In genomic region chr5:14743601-14744295, GRCh38 we compare ENCODE assay signal across 12 cellular contexts.
A peak's percentile ranks its signal among the peaks of the same experiment; 100 is the strongest.
DNase-seq lines count a peak whose midpoint lies in the region; ATAC-seq, FAIRE-seq and TF ChIP-seq lines count a peak whose summit lies in the region.
"Had no signal": no experiment of that assay in that cellular context is flagged by ENCODE, and none has a peak within 500 bp of the region (broad histone marks: within the 10 kb centered on the region; RNA-seq: fewer than 3 reads in every experiment).

No MANE protein-coding gene starts in this region.

- ATAC-seq in GM18519 (IDR thresholded peaks at IDR 0.05; ENCODE audit: low FRiP score, unreplicated experiment) (peak; percentile 21), HG03469 (IDR thresholded peaks at IDR 0.05; ENCODE audit: unreplicated experiment) (no peak)

- H3K27ac ChIP-seq in AG04450 (ENCODE audit: low read depth, low read length) (no peak overlapping the region), RWPE1 (peak overlapping the region; percentile 52)
- H3K27ac ChIP-seq: PC-9 had no signal

- no peak for FAIRE-seq in HTR-8/SVneo (lab: Jason Lieb, UNC)

- H3K27me3 ChIP-seq in AG04450 (ENCODE audit: control insufficient read depth, insufficient read depth, low read length): no peaks in the 10 kb centered on the region
- H3K27me3 ChIP-seq: dorsolateral prefrontal cortex had no signal

- H3K4me3 ChIP-seq in AG04450 (ENCODE audit: low read depth, low read length): no peak overlapping the region
- H3K4me3 ChIP-seq in foreskin fibroblast (ENCODE audit: low read depth in 1 of 2, low read length in 2 of 2): no peak overlapping the region
- H3K4me3 ChIP-seq: dorsolateral prefrontal cortex, PC-9 had no signal

- TF ChIP-seq CTCF in AG04450 (IDR thresholded peaks at IDR 0.05; ENCODE audit: low read depth, low read length): no peak
- no peak for TF ChIP-seq CTCF in RWPE1 (conservative IDR thresholded peaks at IDR 0.05; ENCODE audit: low read depth)
- TF ChIP-seq CTCF in foreskin fibroblast (IDR thresholded peaks at IDR 0.05; ENCODE audit: low read depth, low read length): no peak

- CTCF ChIA-PET in AG04450 (lab: Charles Lee) (interaction anchor here (2.0 kb wide), 1 partner anchor 16 kb away, joined by 14 read pairs; no protein-coding TSS in a partner anchor), RWPE1 (lab: Yijun Ruan, JAX) (interaction anchor here (0.7 kb wide), 1 partner anchor 129 kb away, joined by 3 read pairs; no protein-coding TSS in a partner anchor)

- H3K9me3 ChIP-seq in AG04450 (ENCODE audit: control insufficient read depth, insufficient read depth, low read length): no peaks in the 10 kb centered on the region

- DNase-seq in AG04450 (ENCODE audit: low read depth, low spot score) (peak; percentile 32), RWPE1 (ENCODE audit: low spot score) (no peak), foreskin fibroblast (peak; percentile 53 to 77), HTR-8/SVneo (ENCODE audit: insufficient read length, low spot score) (no peak), DMS79 treated with DMSO at 0.1 percent for 48 hours (lab: John Stamatoyannopoulos, UW) (no peak), T-helper 9 cell (no peak)
- DNase-seq: dorsolateral prefrontal cortex; NCI-H1436; PC-9; stimulated activated naive B cell treated with anti-CD40 and anti-IgM and Interleukin-4, amounts not matched to agents 10 μg/mL and 1 μg/mL and 100 μg/mL, for 72 hours had no signal

- POLR2A ChIA-PET in AG04450 (lab: Yijun Ruan, JAX): interaction anchor here (1.1 kb wide), 1 partner anchor 260 kb away, joined by 3 read pairs; no protein-coding TSS in a partner anchor
- POLR2A ChIA-PET in RWPE1 (lab: Yijun Ruan, JAX; ENCODE audit: low non-redundant PET): no interaction called here

Comparison
In these comparisons a context has a peak if more than half of its experiments do, and no peak if none do; other contexts are left out.
1. DNase-seq: peak in AG04450 (single experiment) and foreskin fibroblast (2 of 2); none in RWPE1 (single experiment), HTR-8/SVneo (single experiment), DMS79 treated with DMSO at 0.1 percent for 48 hours (single experiment) and T-helper 9 cell (single experiment).